ENCODE assay signal across 17 cellular contexts in genomic region chr1:59718989-59719360, GRCh38.
"Had no signal": no experiment of that assay in that cellular context is flagged by ENCODE, and none has a peak within 500 bp of the region (broad histone marks: within the 10 kb centered on the region; RNA-seq: fewer than 3 reads in every experiment).

No MANE protein-coding gene starts in this region.

- ATAC-seq: activated CD8-positive, alpha-beta T cell treated with anti-CD3 and anti-CD28 coated beads for 36 hours; activated T-cell treated with anti-CD3 and anti-CD28 coated beads, Interleukin-2, amount 50 U/mL, for 4 hours; effector memory CD8-positive, alpha-beta T cell; gastroesophageal sphincter; WTC11 had no signal

- H3K9me3 ChIP-seq: adrenal gland, gastroesophageal sphincter had no signal

- H3K27me3 ChIP-seq: adrenal gland, gastroesophageal sphincter, tibial nerve had no signal

- H3K4me3 Mint-ChIP-seq: activated CD8-positive, alpha-beta T cell treated with anti-CD3 and anti-CD28 coated beads for 36 hours; activated naive CD4-positive, alpha-beta T cell treated with anti-CD3 and anti-CD28 coated beads, Interleukin-2, amount 50 U/mL, for 24 hours; activated T-cell treated with anti-CD3 and anti-CD28 coated beads, Interleukin-2, amount 50 U/mL, for 4 hours; brain; dendritic cell treated with granulocyte-macrophage colony-stimulating factor and Interleukin-4, amounts not matched to agents 40 ng/mL and 50 ng/mL, for 4 days; effector memory CD8-positive, alpha-beta T cell; nephron; WTC11 had no signal

- H3K4me3 ChIP-seq: adrenal gland, gastroesophageal sphincter, tibial nerve had no signal

- H3K27me3 Mint-ChIP-seq: activated CD8-positive, alpha-beta T cell treated with anti-CD3 and anti-CD28 coated beads for 36 hours; activated naive CD4-positive, alpha-beta T cell treated with anti-CD3 and anti-CD28 coated beads, Interleukin-2, amount 50 U/mL, for 24 hours; dendritic cell treated with granulocyte-macrophage colony-stimulating factor and Interleukin-4, amounts not matched to agents 40 ng/mL and 50 ng/mL, for 4 days; effector memory CD8-positive, alpha-beta T cell; progenitor cell of endocrine pancreas had no signal

- H3K27ac Mint-ChIP-seq: activated CD8-positive, alpha-beta T cell treated with anti-CD3 and anti-CD28 coated beads for 36 hours; activated naive CD4-positive, alpha-beta T cell treated with anti-CD3 and anti-CD28 coated beads, Interleukin-2, amount 50 U/mL, for 24 hours; dendritic cell treated with granulocyte-macrophage colony-stimulating factor and Interleukin-4, amounts not matched to agents 40 ng/mL and 50 ng/mL, for 4 days; nephron; progenitor cell of endocrine pancreas; WTC11 had no signal

- DNase-seq: activated CD4-positive, alpha-beta T cell treated with anti-CD3 and anti-CD28 coated beads for 4 hours; activated CD8-positive, alpha-beta T cell treated with anti-CD3 and anti-CD28 coated beads for 36 hours; activated effector memory CD4-positive, alpha-beta T cell treated with Interleukin-2 at 50 U/mL for 16 hours; activated T-cell treated with anti-CD3 and anti-CD28 coated beads, Interleukin-2, amount 50 U/mL, for 4 hours; adrenal gland; effector memory CD8-positive, alpha-beta T cell; mesendoderm; stimulated activated CD4-positive, alpha-beta T cell treated with anti-CD3 and anti-CD28 coated beads, Interleukin-1b, Interleukin-23, amount 100 ng/mL, for 48 hours; SW 1271 had no signal

- H3K36me3 ChIP-seq: adrenal gland, gastroesophageal sphincter, tibial nerve had no signal

- H3K9me3 Mint-ChIP-seq: activated naive CD4-positive, alpha-beta T cell treated with anti-CD3 and anti-CD28 coated beads, Interleukin-2, amount 50 U/mL, for 24 hours; activated T-cell treated with anti-CD3 and anti-CD28 coated beads, Interleukin-2, amount 50 U/mL, for 4 hours; effector memory CD8-positive, alpha-beta T cell had no signal

- H3K4me1 Mint-ChIP-seq: activated naive CD4-positive, alpha-beta T cell treated with anti-CD3 and anti-CD28 coated beads, Interleukin-2, amount 50 U/mL, for 24 hours had no signal
